Comparison of ENCODE assay signal across 31 cellular contexts in genomic region chr15:66786708-66787471, GRCh38.
DNase-seq lines count a peak whose midpoint lies in the region; ATAC-seq, FAIRE-seq and TF ChIP-seq lines count a peak whose summit lies in the region.
"Had no signal": no experiment of that assay in that cellular context is flagged by ENCODE, and none has a peak within 500 bp of the region (broad histone marks: within the 10 kb centered on the region; RNA-seq: fewer than 3 reads in every experiment).

No MANE protein-coding gene starts in this region.

- no peak overlapping the region for H3K27ac Mint-ChIP-seq in activated T-helper 2 cell treated with anti-CD3 and anti-CD28 coated beads, Interferon-gamma antibody, Interleukin-2, Interleukin-4, amounts not matched to agents 10 μg/mL and 5 μg/mL and 100 μg/mL, durations not matched to agents 14 hours and 24 hours and 36 hours
- H3K27ac Mint-ChIP-seq: activated CD4-positive, alpha-beta memory T cell treated with anti-CD3 and anti-CD28 coated beads for 36 hours; activated naive CD8-positive, alpha-beta T cell; T-helper 1 cell treated with Interleukin-12 subunit alpha and Interleukin-12 subunit beta and Interleukin-4 antibody, amounts not matched to agents 30 μg/mL and 1 μg/mL, for 36 hours had no signal

- no peak for TF ChIP-seq POLR2A in A549 (IDR thresholded peaks at IDR 0.05; ENCODE audit: low read length)

- no peaks in the 10 kb centered on the region for H3K4me1 Mint-ChIP-seq in activated T-helper 2 cell treated with anti-CD3 and anti-CD28 coated beads, Interferon-gamma antibody, Interleukin-2, Interleukin-4, amounts not matched to agents 10 μg/mL and 5 μg/mL and 100 μg/mL, durations not matched to agents 14 hours and 24 hours and 36 hours (ENCODE audit: low read depth)
- H3K4me1 Mint-ChIP-seq: naive B cell had no signal

- no peaks in the 10 kb centered on the region for H3K36me3 Mint-ChIP-seq in activated T-helper 2 cell treated with anti-CD3 and anti-CD28 coated beads, Interferon-gamma antibody, Interleukin-2, Interleukin-4, amounts not matched to agents 10 μg/mL and 5 μg/mL and 100 μg/mL, durations not matched to agents 14 hours and 24 hours and 36 hours (ENCODE audit: low read depth)
- H3K36me3 Mint-ChIP-seq: activated CD4-positive, alpha-beta memory T cell treated with anti-CD3 and anti-CD28 coated beads for 36 hours; activated naive CD8-positive, alpha-beta T cell; naive B cell had no signal

- no peak overlapping the region for H2BK120ac ChIP-seq in neuronal stem cell (ENCODE audit: low read depth, low read length)

- H4K8ac ChIP-seq in neuronal stem cell (ENCODE audit: low read depth, low read length) = no peak overlapping the region

- no peak for FAIRE-seq in A549 (lab: Jason Lieb, UNC)
- FAIRE-seq: GM12878, HTR-8/SVneo had no signal

- H3K4me2 ChIP-seq in A549 = no peak overlapping the region
- no peak overlapping the region for H3K4me2 ChIP-seq in neuronal stem cell (ENCODE audit: insufficient read depth, low read length, poor library complexity, severe bottlenecking)
- H3K4me2 ChIP-seq: SK-N-SH had no signal

- H3K4me1 ChIP-seq in A549 (peaks cover 19% of the 10 kb centered on the region; the same call in 2 of the 3 replicates), HEK293 (ENCODE audit: control insufficient read depth, insufficient read depth, low read length) (no peaks in the 10 kb centered on the region), neuronal stem cell (ENCODE audit: control insufficient read depth in 2 of 2, insufficient read depth in 1 of 2, low read depth in 1 of 2, low read length in 2 of 2) (peaks cover 0 to 3% of the 10 kb centered on the region in 2 donors)
- H3K4me1 ChIP-seq: BE2C, colonic mucosa, uterus had no signal

- no peaks in the 10 kb centered on the region for H3K27me3 ChIP-seq in neuronal stem cell (ENCODE audit: control insufficient read depth in 3 of 3, insufficient read depth in 3 of 3, low read depth in 1 of 3, low read length in 3 of 3)
- H3K27me3 ChIP-seq: BE2C, colonic mucosa, MG63, uterus had no signal

- no peak for TF ChIP-seq RAD21 in A549 (conservative IDR thresholded peaks at IDR 0.05 in 1 of 2, IDR thresholded peaks at IDR 0.05 in 1 of 2)

- H3K18ac ChIP-seq in neuronal stem cell (ENCODE audit: low read length) = no peak overlapping the region

- no peak overlapping the region for H3K23ac ChIP-seq in neuronal stem cell (ENCODE audit: low read depth, low read length, poor library complexity)

- no peak for DNase-seq in A549 (ENCODE audit: low read depth in 1 of 2, low spot score in 1 of 2)
- DNase-seq in islet precursor cell = peak; percentile 65
- no peak for DNase-seq in neuronal stem cell (ENCODE audit: low spot score)
- no peak for DNase-seq in activated T-helper 2 cell treated with anti-CD3 and anti-CD28 coated beads, Interferon-gamma antibody, Interleukin-2, Interleukin-4, amounts not matched to agents 10 μg/mL and 5 μg/mL and 100 μg/mL, durations not matched to agents 14 hours and 24 hours and 36 hours (ENCODE audit: low spot score)
- DNase-seq in activated CD4-positive, alpha-beta T cell treated with anti-CD3 and anti-CD28 coated beads, Interleukin-2, amount 50 U/mL, for 1 hour = no peak
- DNase-seq in NCI-H146 (lab: John Stamatoyannopoulos, UW) = no peak
- DNase-seq in NCI-H82 treated with DMSO at 0.1 percent for 48 hours (lab: John Stamatoyannopoulos, UW; ENCODE audit: unreplicated experiment) = no peak
- DNase-seq: activated CD4-positive, alpha-beta memory T cell treated with anti-CD3 and anti-CD28 coated beads for 36 hours; aorta; BE2C; colonic mucosa; effector CD8-positive, alpha-beta T cell; erythroblast; H7; KBM-7; left ventricle myocardium inferior; mesendoderm; MG63; naive B cell; NCI-H2029 treated with DMSO at 0.1 percent for 48 hours; NCI-H524 treated with DMSO at 0.1 percent for 48 hours; OCI-M1; SK-N-SH; stimulated activated naive CD4-positive, alpha-beta T cell treated with Interleukin-2 at 50 U/mL for 16 hours had no signal

- H3K9me3 ChIP-seq in A549 (no peaks in the 10 kb centered on the region), HEK293 (ENCODE audit: control insufficient read depth, insufficient read depth, low read depth, low read length) (no peaks in the 10 kb centered on the region), neuronal stem cell (replicated peaks in 1 of 2; ENCODE audit: control insufficient read depth in 2 of 2, insufficient read depth in 1 of 2, low read depth in 1 of 2, low read length in 2 of 2) (peaks cover 0 to 1% of the 10 kb centered on the region in 2 donors)
- H3K9me3 ChIP-seq: BE2C, colonic mucosa, MG63, SK-N-SH, uterus had no signal

- no peak overlapping the region for H2AK5ac ChIP-seq in neuronal stem cell (ENCODE audit: low read depth, low read length)

- WGBS in A549 (ENCODE audit: missing lambda C conversion rate) = 83% methylated on average over 8 of the region's 8 CpGs
- no CpG with 5 or more reads among the region's 8 CpGs for WGBS in neuronal stem cell (ENCODE audit: extremely low coverage in 2 of 2, insufficient read length in 2 of 2, insufficient replicate concordance in 1 of 2), 2 donors

- no peak for TF ChIP-seq EP300 in A549 (IDR thresholded peaks at IDR 0.05)

- POLR2A ChIA-PET in A549 (lab: Yijun Ruan, JAX) (no interaction called here), HEK293 (lab: Yijun Ruan, JAX) (no interaction called here)

- peaks cover 3% of the 10 kb centered on the region for H3K27me3 Mint-ChIP-seq in activated T-helper 2 cell treated with anti-CD3 and anti-CD28 coated beads, Interferon-gamma antibody, Interleukin-2, Interleukin-4, amounts not matched to agents 10 μg/mL and 5 μg/mL and 100 μg/mL, durations not matched to agents 14 hours and 24 hours and 36 hours (ENCODE audit: low read depth)
- H3K27me3 Mint-ChIP-seq: activated CD4-positive, alpha-beta memory T cell treated with anti-CD3 and anti-CD28 coated beads for 36 hours; activated naive CD8-positive, alpha-beta T cell; naive B cell had no signal

- no peak overlapping the region for H2BK12ac ChIP-seq in neuronal stem cell (ENCODE audit: low read length)

- H3K4me3 ChIP-seq in A549 (no peak overlapping the region), HEK293 (ENCODE audit: low read depth, low read length) (no peak overlapping the region), neuronal stem cell (ENCODE audit: low read length in 2 of 2) (no peak overlapping the region)
- H3K4me3 ChIP-seq: colonic mucosa, GM12878, left ventricle myocardium inferior, MG63, uterus had no signal

- no peaks in the 10 kb centered on the region for H3K79me1 ChIP-seq in neuronal stem cell (ENCODE audit: low read depth, low read length)

- peak in 1 of 2 experiments; percentile 6; a peak in 3 of 6 replicates for ATAC-seq in A549
- ATAC-seq: activated CD4-positive, CD25-positive, alpha-beta regulatory T cell treated with anti-CD3 and anti-CD28 coated beads, Interleukin-2, amount 50 U/mL, for 24 hours; GM12878 had no signal

- H3K36me3 ChIP-seq in HEK293 (ENCODE audit: control insufficient read depth in 2 of 2, insufficient read depth in 1 of 2, low read length in 2 of 2) (peaks cover 0 to 20% of the 10 kb centered on the region in 2 experiments), neuronal stem cell (replicated peaks in 1 of 2; ENCODE audit: control insufficient read depth in 2 of 2, insufficient read depth in 2 of 2, low read length in 2 of 2) (no peaks in the 10 kb centered on the region)
- H3K36me3 ChIP-seq: colonic mucosa, uterus had no signal

- CTCF ChIA-PET in A549 (lab: Yijun Ruan, JAX) (interaction anchor here (0.6 to 22.8 kb wide), 7 partner anchors 8 to 168 kb away, joined by 3 to 465 read pairs (median 15); no protein-coding TSS in a partner anchor), HEK293 (lab: Yijun Ruan, JAX) (interaction anchor here (1.2 to 5.5 kb wide), 2 partner anchors 64 to 65 kb away, joined by 3 to 84 read pairs; no protein-coding TSS in a partner anchor)

- H3K4me3 Mint-ChIP-seq in activated T-helper 2 cell treated with anti-CD3 and anti-CD28 coated beads, Interferon-gamma antibody, Interleukin-2, Interleukin-4, amounts not matched to agents 10 μg/mL and 5 μg/mL and 100 μg/mL, durations not matched to agents 14 hours and 24 hours and 36 hours (ENCODE audit: low read depth) = no peak overlapping the region
- H3K4me3 Mint-ChIP-seq: activated CD4-positive, alpha-beta memory T cell treated with anti-CD3 and anti-CD28 coated beads for 36 hours; activated naive CD8-positive, alpha-beta T cell; naive B cell; T-helper 1 cell treated with Interleukin-12 subunit alpha and Interleukin-12 subunit beta and Interleukin-4 antibody, amounts not matched to agents 30 μg/mL and 1 μg/mL, for 36 hours had no signal

- H3K9ac ChIP-seq in neuronal stem cell (ENCODE audit: low read depth, low read length, poor library complexity) = peak overlapping the region; percentile 25
- H3K9ac ChIP-seq: SK-N-SH had no signal

- no peak overlapping the region for H3K14ac ChIP-seq in neuronal stem cell (ENCODE audit: low read length)

- intact Hi-C loops in activated T-helper 2 cell treated with anti-CD3 and anti-CD28 coated beads, Interferon-gamma antibody, Interleukin-2, Interleukin-4, amounts not matched to agents 10 μg/mL and 5 μg/mL and 100 μg/mL, durations not matched to agents 14 hours and 24 hours and 36 hours (cut with micrococcal nuclease) = no loop called here

- H2BK5ac ChIP-seq in neuronal stem cell (ENCODE audit: low read length) = no peak overlapping the region

- no peak overlapping the region for H2BK15ac ChIP-seq in neuronal stem cell (ENCODE audit: low read length)

- TF ChIP-seq CTCF in A549 (IDR thresholded peaks at IDR 0.05) = no peak
- TF ChIP-seq CTCF in HEK293 (tag by site-specific recombination; IDR thresholded peaks at IDR 0.05) = no peak

- peak overlapping the region in 1 of 2 experiments; percentile 20; a peak in 2 of 6 replicates for H3K27ac ChIP-seq in A549
- H3K27ac ChIP-seq in HEK293 (ENCODE audit: extremely low read depth, low read depth, low read length) = no peak overlapping the region
- no peak overlapping the region for H3K27ac ChIP-seq in neuronal stem cell (replicated peaks; ENCODE audit: low read length)
- H3K27ac ChIP-seq: colonic mucosa, left ventricle myocardium inferior, uterus had no signal

- H3K9me3 Mint-ChIP-seq in activated T-helper 2 cell treated with anti-CD3 and anti-CD28 coated beads, Interferon-gamma antibody, Interleukin-2, Interleukin-4, amounts not matched to agents 10 μg/mL and 5 μg/mL and 100 μg/mL, durations not matched to agents 14 hours and 24 hours and 36 hours = no peaks in the 10 kb centered on the region
- H3K9me3 Mint-ChIP-seq: activated CD4-positive, alpha-beta memory T cell treated with anti-CD3 and anti-CD28 coated beads for 36 hours; naive B cell; T-helper 1 cell treated with Interleukin-12 subunit alpha and Interleukin-12 subunit beta and Interleukin-4 antibody, amounts not matched to agents 30 μg/mL and 1 μg/mL, for 36 hours had no signal

- H3K4ac ChIP-seq in neuronal stem cell (ENCODE audit: low read length) = no peak overlapping the region

- H4K91ac ChIP-seq in neuronal stem cell (ENCODE audit: low read depth, low read length, poor library complexity) = no peak overlapping the region

- no peak overlapping the region for H2AFZ ChIP-seq in neuronal stem cell (ENCODE audit: low read length)
